Comparison of ENCODE assay signal across 2 cellular contexts in the genomic region with DNA sequence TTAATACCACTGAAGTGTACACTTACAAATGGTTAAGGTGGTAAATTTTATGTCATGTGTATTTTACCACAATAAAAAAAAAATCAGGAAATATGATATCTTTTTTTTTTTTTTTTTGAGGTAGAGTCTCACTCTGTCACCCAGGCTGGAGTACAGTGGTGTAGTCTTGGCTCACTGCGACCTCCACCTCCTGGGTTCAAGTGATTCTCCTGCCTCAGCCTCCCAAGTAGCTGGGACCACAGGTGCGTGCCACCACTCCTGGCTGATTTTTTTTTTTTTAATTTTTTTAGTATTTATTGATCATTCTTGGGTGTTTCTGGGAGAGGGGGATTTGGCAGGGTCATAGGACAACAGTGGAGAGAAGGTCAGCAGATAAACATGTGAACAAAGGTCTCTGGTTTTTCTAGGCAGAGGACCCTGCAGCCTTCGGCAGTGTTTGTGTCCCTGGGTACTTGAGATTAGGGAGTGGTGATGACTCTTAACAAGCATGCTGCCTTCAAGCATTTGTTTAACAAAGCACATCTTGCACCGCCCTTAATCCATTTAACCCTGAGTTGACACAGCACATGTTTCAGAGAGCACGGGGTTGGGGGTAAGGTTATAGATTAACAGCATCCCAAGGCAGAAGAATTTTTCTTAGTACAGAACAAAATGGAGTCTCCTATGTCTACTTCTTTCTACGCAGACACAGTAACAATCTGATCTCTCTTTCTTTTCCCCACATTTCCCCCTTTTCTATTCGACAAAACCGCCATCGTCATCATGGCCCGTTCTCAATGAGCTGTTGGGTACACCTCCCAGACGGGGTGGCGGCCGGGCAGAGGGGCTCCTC.
A peak's percentile ranks its signal among the peaks of the same experiment; 100 is the strongest.
TF ChIP-seq lines count a peak whose summit lies in the region.
"Not testable (repeated sequence)": the region's sequence is repeated elsewhere in the genome, so short reads cannot be mapped to it uniquely, and the experiment has no call there.

No MANE protein-coding gene starts in this region.

TF ChIP-seq in A549, 52 proteins besides CTCF, POLR2A, EP300 and RAD21:
- peak; percentile 81 for TF ChIP-seq ZNF302 (CRISPR knock-in tag; IDR thresholded peaks at IDR 0.05)
- TF ChIP-seq HOXA7 (CRISPR knock-in tag; IDR thresholded peaks at IDR 0.05), result peak; percentile 83; the same call in 1 of the 2 replicates
- TF ChIP-seq FOXS1 (CRISPR knock-in tag; IDR thresholded peaks at IDR 0.05), result peak; percentile 71
- TF ChIP-seq HOXB5 (CRISPR knock-in tag; IDR thresholded peaks at IDR 0.05), result peak; percentile 95
- peak; percentile 84; the same call in 1 of the 2 replicates for TF ChIP-seq HOXB13 (CRISPR knock-in tag; IDR thresholded peaks at IDR 0.05; ENCODE audit: low read depth)
- peak; percentile 95 for TF ChIP-seq HEYL (CRISPR knock-in tag; IDR thresholded peaks at IDR 0.05)
- TF ChIP-seq RARB (CRISPR knock-in tag; IDR thresholded peaks at IDR 0.05), result peak; percentile 74; the same call in 1 of the 2 replicates
- TF ChIP-seq NPAS2 (CRISPR knock-in tag; IDR thresholded peaks at IDR 0.05; ENCODE audit: borderline replicate concordance), result peak; percentile 19; the same call in 1 of the 2 replicates
- TF ChIP-seq EHF (CRISPR knock-in tag; IDR thresholded peaks at IDR 0.05), result peak; percentile 90; the same call in 1 of the 2 replicates
- TF ChIP-seq, protein P1, sequence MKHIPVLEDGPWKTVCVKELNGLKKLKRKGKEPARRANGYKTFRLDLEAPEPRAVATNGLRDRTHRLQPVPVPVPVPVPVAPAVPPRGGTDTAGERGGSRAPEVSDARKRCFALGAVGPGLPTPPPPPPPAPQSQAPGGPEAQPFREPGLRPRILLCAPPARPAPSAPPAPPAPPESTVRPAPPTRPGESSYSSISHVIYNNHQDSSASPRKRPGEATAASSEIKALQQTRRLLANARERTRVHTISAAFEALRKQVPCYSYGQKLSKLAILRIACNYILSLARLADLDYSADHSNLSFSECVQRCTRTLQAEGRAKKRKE (CRISPR knock-in tag; IDR thresholded peaks at IDR 0.05; ENCODE audit: low read depth), result peak; percentile 81
- 0 out of 2 replicates have a peak, but pooled peaks have one; percentile 62 for TF ChIP-seq TFCP2L1 (CRISPR knock-in tag; IDR thresholded peaks at IDR 0.05)
- not testable (repeated sequence) for TF ChIP-seq FOSL2 (IDR thresholded peaks at IDR 0.05)
- TF ChIP-seq FOSL2 (CRISPR knock-in tag; IDR thresholded peaks at IDR 0.05), result peak; percentile 52
- peak; percentile 87 for TF ChIP-seq ZSCAN20 (CRISPR knock-in tag; IDR thresholded peaks at IDR 0.05)

TF ChIP-seq in HepG2, 621 proteins besides CTCF, POLR2A, EP300 and RAD21:
- peak; percentile 73 for TF ChIP-seq BCL6 (CRISPR knock-in tag; IDR thresholded peaks at IDR 0.05)
- TF ChIP-seq, protein P2, sequence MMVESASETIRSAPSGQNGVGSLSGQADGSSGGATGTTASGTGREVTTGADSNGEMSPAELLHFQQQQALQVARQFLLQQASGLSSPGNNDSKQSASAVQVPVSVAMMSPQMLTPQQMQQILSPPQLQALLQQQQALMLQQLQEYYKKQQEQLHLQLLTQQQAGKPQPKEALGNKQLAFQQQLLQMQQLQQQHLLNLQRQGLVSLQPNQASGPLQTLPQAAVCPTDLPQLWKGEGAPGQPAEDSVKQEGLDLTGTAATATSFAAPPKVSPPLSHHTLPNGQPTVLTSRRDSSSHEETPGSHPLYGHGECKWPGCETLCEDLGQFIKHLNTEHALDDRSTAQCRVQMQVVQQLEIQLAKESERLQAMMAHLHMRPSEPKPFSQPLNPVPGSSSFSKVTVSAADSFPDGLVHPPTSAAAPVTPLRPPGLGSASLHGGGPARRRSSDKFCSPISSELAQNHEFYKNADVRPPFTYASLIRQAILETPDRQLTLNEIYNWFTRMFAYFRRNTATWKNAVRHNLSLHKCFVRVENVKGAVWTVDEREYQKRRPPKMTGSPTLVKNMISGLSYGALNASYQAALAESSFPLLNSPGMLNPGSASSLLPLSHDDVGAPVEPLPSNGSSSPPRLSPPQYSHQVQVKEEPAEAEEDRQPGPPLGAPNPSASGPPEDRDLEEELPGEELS (CRISPR knock-in tag; IDR thresholded peaks at IDR 0.05), result peak; percentile 28; the same call in 1 of the 2 replicates
- peak; percentile 34; the same call in 1 of the 2 replicates for TF ChIP-seq NR2F6 (IDR thresholded peaks at IDR 0.05)
- TF ChIP-seq NR2F6 (CRISPR knock-in tag; IDR thresholded peaks at IDR 0.05); SOX6 (IDR thresholded peaks at IDR 0.05); SOX13 (IDR thresholded peaks at IDR 0.05): not testable (repeated sequence)
- peak; percentile 60; the same call in 1 of the 2 replicates for TF ChIP-seq ZNF460 (CRISPR knock-in tag; IDR thresholded peaks at IDR 0.05; ENCODE audit: borderline replicate concordance)
- TF ChIP-seq, protein P3, sequence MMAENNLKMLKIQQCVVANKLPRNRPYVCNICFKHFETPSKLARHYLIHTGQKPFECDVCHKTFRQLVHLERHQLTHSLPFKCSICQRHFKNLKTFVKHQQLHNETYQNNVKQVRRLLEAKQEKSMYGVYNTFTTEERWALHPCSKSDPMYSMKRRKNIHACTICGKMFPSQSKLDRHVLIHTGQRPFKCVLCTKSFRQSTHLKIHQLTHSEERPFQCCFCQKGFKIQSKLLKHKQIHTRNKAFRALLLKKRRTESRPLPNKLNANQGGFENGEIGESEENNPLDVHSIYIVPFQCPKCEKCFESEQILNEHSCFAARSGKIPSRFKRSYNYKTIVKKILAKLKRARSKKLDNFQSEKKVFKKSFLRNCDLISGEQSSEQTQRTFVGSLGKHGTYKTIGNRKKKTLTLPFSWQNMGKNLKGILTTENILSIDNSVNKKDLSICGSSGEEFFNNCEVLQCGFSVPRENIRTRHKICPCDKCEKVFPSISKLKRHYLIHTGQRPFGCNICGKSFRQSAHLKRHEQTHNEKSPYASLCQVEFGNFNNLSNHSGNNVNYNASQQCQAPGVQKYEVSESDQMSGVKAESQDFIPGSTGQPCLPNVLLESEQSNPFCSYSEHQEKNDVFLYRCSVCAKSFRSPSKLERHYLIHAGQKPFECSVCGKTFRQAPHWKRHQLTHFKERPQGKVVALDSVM (CRISPR knock-in tag; IDR thresholded peaks at IDR 0.05), result peak; percentile 47; the same call in 1 of the 2 replicates
- TF ChIP-seq, protein P4, sequence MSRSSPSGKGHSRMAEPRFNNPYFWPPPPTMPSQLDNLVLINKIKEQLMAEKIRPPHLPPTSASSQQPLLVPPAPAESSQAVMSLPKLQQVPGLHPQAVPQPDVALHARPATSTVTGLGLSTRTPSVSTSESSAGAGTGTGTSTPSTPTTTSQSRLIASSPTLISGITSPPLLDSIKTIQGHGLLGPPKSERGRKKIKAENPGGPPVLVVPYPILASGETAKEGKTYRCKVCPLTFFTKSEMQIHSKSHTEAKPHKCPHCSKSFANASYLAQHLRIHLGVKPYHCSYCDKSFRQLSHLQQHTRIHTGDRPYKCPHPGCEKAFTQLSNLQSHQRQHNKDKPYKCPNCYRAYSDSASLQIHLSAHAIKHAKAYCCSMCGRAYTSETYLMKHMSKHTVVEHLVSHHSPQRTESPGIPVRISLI (CRISPR knock-in tag; IDR thresholded peaks at IDR 0.05; ENCODE audit: borderline replicate concordance), result peak; percentile 59; the same call in 1 of the 2 replicates
- peak; percentile 43; the same call in 1 of the 2 replicates for TF ChIP-seq HNF4A (CRISPR knock-in tag; IDR thresholded peaks at IDR 0.05)
- TF ChIP-seq, protein P5, sequence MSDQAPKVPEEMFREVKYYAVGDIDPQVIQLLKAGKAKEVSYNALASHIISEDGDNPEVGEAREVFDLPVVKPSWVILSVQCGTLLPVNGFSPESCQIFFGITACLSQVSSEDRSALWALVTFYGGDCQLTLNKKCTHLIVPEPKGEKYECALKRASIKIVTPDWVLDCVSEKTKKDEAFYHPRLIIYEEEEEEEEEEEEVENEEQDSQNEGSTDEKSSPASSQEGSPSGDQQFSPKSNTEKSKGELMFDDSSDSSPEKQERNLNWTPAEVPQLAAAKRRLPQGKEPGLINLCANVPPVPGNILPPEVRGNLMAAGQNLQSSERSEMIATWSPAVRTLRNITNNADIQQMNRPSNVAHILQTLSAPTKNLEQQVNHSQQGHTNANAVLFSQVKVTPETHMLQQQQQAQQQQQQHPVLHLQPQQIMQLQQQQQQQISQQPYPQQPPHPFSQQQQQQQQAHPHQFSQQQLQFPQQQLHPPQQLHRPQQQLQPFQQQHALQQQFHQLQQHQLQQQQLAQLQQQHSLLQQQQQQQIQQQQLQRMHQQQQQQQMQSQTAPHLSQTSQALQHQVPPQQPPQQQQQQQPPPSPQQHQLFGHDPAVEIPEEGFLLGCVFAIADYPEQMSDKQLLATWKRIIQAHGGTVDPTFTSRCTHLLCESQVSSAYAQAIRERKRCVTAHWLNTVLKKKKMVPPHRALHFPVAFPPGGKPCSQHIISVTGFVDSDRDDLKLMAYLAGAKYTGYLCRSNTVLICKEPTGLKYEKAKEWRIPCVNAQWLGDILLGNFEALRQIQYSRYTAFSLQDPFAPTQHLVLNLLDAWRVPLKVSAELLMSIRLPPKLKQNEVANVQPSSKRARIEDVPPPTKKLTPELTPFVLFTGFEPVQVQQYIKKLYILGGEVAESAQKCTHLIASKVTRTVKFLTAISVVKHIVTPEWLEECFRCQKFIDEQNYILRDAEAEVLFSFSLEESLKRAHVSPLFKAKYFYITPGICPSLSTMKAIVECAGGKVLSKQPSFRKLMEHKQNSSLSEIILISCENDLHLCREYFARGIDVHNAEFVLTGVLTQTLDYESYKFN (CRISPR knock-in tag; conservative IDR thresholded peaks at IDR 0.05), result 0 out of 2 replicates have a peak, but pooled peaks have one; percentile 34
- TF ChIP-seq SOX6 (CRISPR knock-in tag; IDR thresholded peaks at IDR 0.05), result peak; percentile 47
- TF ChIP-seq SOX13 (CRISPR knock-in tag; conservative IDR thresholded peaks at IDR 0.05 in 1 of 2, IDR thresholded peaks at IDR 0.05 in 1 of 2), result peak in 1 of 2 experiments; percentile 75; a peak in 2 of 4 replicates
- TF ChIP-seq ZNF652 (CRISPR knock-in tag; IDR thresholded peaks at IDR 0.05; ENCODE audit: borderline replicate concordance, low read depth), result peak; percentile 84
- peak; percentile 29; the same call in 1 of the 2 replicates for TF ChIP-seq RARA (CRISPR knock-in tag; IDR thresholded peaks at IDR 0.05)
- 0 out of 2 replicates have a peak, but pooled peaks have one; percentile 26 for TF ChIP-seq POGZ (CRISPR knock-in tag; IDR thresholded peaks at IDR 0.05)
- TF ChIP-seq, protein P6, sequence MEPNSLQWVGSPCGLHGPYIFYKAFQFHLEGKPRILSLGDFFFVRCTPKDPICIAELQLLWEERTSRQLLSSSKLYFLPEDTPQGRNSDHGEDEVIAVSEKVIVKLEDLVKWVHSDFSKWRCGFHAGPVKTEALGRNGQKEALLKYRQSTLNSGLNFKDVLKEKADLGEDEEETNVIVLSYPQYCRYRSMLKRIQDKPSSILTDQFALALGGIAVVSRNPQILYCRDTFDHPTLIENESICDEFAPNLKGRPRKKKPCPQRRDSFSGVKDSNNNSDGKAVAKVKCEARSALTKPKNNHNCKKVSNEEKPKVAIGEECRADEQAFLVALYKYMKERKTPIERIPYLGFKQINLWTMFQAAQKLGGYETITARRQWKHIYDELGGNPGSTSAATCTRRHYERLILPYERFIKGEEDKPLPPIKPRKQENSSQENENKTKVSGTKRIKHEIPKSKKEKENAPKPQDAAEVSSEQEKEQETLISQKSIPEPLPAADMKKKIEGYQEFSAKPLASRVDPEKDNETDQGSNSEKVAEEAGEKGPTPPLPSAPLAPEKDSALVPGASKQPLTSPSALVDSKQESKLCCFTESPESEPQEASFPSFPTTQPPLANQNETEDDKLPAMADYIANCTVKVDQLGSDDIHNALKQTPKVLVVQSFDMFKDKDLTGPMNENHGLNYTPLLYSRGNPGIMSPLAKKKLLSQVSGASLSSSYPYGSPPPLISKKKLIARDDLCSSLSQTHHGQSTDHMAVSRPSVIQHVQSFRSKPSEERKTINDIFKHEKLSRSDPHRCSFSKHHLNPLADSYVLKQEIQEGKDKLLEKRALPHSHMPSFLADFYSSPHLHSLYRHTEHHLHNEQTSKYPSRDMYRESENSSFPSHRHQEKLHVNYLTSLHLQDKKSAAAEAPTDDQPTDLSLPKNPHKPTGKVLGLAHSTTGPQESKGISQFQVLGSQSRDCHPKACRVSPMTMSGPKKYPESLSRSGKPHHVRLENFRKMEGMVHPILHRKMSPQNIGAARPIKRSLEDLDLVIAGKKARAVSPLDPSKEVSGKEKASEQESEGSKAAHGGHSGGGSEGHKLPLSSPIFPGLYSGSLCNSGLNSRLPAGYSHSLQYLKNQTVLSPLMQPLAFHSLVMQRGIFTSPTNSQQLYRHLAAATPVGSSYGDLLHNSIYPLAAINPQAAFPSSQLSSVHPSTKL (CRISPR knock-in tag; IDR thresholded peaks at IDR 0.05), result peak; percentile 74
- TF ChIP-seq SP5 (CRISPR knock-in tag; IDR thresholded peaks at IDR 0.05; ENCODE audit: borderline replicate concordance, low read depth), result peak; percentile 65
- TF ChIP-seq, protein P7, sequence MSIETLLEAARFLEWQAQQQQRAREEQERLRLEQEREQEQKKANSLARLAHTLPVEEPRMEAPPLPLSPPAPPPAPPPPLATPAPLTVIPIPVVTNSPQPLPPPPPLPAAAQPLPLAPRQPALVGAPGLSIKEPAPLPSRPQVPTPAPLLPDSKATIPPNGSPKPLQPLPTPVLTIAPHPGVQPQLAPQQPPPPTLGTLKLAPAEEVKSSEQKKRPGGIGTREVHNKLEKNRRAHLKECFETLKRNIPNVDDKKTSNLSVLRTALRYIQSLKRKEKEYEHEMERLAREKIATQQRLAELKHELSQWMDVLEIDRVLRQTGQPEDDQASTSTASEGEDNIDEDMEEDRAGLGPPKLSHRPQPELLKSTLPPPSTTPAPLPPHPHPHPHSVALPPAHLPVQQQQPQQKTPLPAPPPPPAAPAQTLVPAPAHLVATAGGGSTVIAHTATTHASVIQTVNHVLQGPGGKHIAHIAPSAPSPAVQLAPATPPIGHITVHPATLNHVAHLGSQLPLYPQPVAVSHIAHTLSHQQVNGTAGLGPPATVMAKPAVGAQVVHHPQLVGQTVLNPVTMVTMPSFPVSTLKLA (IDR thresholded peaks at IDR 0.05), result 0 out of 2 replicates have a peak, but pooled peaks have one; percentile 21
